10 cellular contexts compared by ENCODE assay signal in the genomic region with DNA sequence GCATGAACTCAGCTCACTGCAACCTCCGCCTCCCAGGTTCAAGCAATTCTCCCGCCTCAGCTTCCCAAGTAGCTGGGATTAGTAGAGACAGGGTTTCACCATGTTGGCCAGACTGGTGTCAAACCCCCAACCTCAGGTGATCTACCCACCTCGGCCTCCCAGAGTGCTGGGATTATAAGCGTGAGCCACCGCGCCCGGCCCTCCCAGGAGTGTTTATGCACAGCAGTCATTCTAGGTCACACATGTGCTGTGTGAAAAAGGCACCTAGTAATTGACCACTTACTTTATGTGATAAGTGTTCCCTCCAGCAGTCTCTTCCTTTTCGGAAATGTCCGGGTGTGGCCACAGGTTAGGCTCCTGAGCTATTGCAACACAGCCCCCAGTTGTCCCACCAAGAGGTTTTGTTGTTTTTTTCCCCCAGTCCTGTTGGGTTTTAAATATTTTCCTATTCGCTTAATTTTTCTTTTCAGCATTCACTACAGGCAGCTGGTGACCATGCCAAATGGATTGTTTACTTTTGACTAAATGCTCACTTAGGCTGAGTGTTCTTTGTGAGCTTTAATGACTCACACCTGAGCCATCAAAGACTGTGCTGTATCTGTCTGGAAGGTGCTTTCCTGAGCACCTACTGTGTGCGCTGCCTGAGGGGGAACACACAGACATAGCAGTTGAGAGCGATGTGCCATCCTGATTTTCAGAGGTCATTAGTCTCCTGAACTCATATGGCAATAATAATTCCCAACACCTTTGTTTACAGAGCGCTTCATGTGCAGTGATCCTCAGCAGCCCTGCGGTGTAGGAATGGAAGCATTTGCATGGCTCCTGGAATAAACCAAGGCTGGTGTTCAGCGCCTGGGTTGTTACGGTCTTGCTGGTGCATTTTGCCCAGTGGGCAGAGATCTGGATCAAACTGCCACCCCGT.
A peak's percentile ranks its signal among the peaks of the same experiment; 100 is the strongest.
DNase-seq lines count a peak whose midpoint lies in the region; ATAC-seq and FAIRE-seq lines count a peak whose summit lies in the region.
"Had no signal": no experiment of that assay in that cellular context is flagged by ENCODE, and none has a peak within 500 bp of the region (broad histone marks: within the 10 kb centered on the region; RNA-seq: fewer than 3 reads in every experiment).

No MANE protein-coding gene starts in this region.

- H4K20me1 ChIP-seq in BLaER1, result no peaks in the 10 kb centered on the region

- peaks cover 53% of the 10 kb centered on the region for H3K4me1 ChIP-seq in BLaER1

- H3K27ac ChIP-seq in BLaER1, result no peak overlapping the region

- H3K27me3 ChIP-seq in BLaER1, result no peaks in the 10 kb centered on the region

- no peaks in the 10 kb centered on the region for H3K9me3 ChIP-seq in BLaER1

- FAIRE-seq in RCC 7860 (lab: Jason Lieb, UNC), result no peak

- ATAC-seq in GM18868 (IDR thresholded peaks at IDR 0.05; ENCODE audit: unreplicated experiment), result no peak
- ATAC-seq: left cardiac atrium had no signal

- H3K36me3 ChIP-seq in BLaER1, result no peaks in the 10 kb centered on the region

- H3K4me3 ChIP-seq in BLaER1, result no peak overlapping the region

- H3K4me2 ChIP-seq in BLaER1, result peak overlapping the region; percentile 64

- H3K9ac ChIP-seq in BLaER1, result no peak overlapping the region

- DNase-seq in M059J (ENCODE audit: low read depth) (peak; percentile 81), RCC 7860 (ENCODE audit: low spot score) (peak; percentile 14), fibroblast of peridontal ligament (ENCODE audit: extremely low read depth) (peak; percentile 8), GOT3 (lab: John Stamatoyannopoulos, UW) (no peak), cortex of kidney (lab: John Stamatoyannopoulos, UW) (no peak)
- DNase-seq in activated effector memory CD4-positive, alpha-beta T cell treated with anti-CD3 and anti-CD28 coated beads, Interleukin-2, amount 50 U/mL, for 16 hours, result no peak
- DNase-seq: effector CD8-positive, alpha-beta T cell; left cardiac atrium had no signal

Comparison
In these comparisons a context has a peak if more than half of its experiments do, and no peak if none do; other contexts are left out.
1. DNase-seq: peak in M059J (single experiment), RCC 7860 (single experiment) and fibroblast of peridontal ligament (single experiment); none in activated effector memory CD4-positive, alpha-beta T cell treated with anti-CD3 and anti-CD28 coated beads, Interleukin-2, amount 50 U/mL, for 16 hours (single experiment), GOT3 (single experiment) and cortex of kidney (single experiment).